11 cellular contexts compared by ENCODE assay signal in genomic region chr17:27601975-27602302, GRCh38.
"Had no signal": no experiment of that assay in that cellular context is flagged by ENCODE, and none has a peak within 500 bp of the region (broad histone marks: within the 10 kb centered on the region; RNA-seq: fewer than 3 reads in every experiment).

No MANE protein-coding gene starts in this region.

- H3K4me3 ChIP-seq: body of pancreas, cardiac muscle cell, lower lobe of right lung, pancreas, skin epidermis, tibial artery had no signal

- H3K9me3 ChIP-seq: body of pancreas, lower lobe of right lung, neutrophil, pancreas, tibial artery had no signal

- H3K27me3 Mint-ChIP-seq: activated naive CD4-positive, alpha-beta T cell treated with anti-CD3 and anti-CD28 coated beads, Interleukin-2, amount 50 U/mL, for 24 hours; naive thymus-derived CD4-positive, alpha-beta T cell; stimulated activated naive CD8-positive, alpha-beta T cell treated with anti-CD3 and anti-CD28 coated beads, Interleukin-15, amount 100 ng/mL, for 72 hours had no signal

- H3K27ac Mint-ChIP-seq: activated naive CD4-positive, alpha-beta T cell treated with anti-CD3 and anti-CD28 coated beads, Interleukin-2, amount 50 U/mL, for 24 hours; activated T-helper 1 cell treated with anti-CD3 and anti-CD28 coated beads, Interleukin-12 subunit alpha, Interleukin-12 subunit beta, Interleukin-2, Interleukin-4 antibody, amounts not matched to agents 30 ng/mL and 10 ng/mL and 1 ng/mL, durations not matched to agents 14 hours and 24 hours and 36 hours; stimulated activated naive CD8-positive, alpha-beta T cell treated with anti-CD3 and anti-CD28 coated beads, Interleukin-15, amount 100 ng/mL, for 72 hours had no signal

- H3K36me3 Mint-ChIP-seq: activated naive CD4-positive, alpha-beta T cell treated with anti-CD3 and anti-CD28 coated beads, Interleukin-2, amount 50 U/mL, for 24 hours had no signal

- H3K27me3 ChIP-seq: body of pancreas, cardiac muscle cell, neutrophil, pancreas, tibial artery had no signal

- H3K4me3 Mint-ChIP-seq: activated naive CD4-positive, alpha-beta T cell treated with anti-CD3 and anti-CD28 coated beads, Interleukin-2, amount 50 U/mL, for 24 hours; activated T-helper 1 cell treated with anti-CD3 and anti-CD28 coated beads, Interleukin-12 subunit alpha, Interleukin-12 subunit beta, Interleukin-2, Interleukin-4 antibody, amounts not matched to agents 30 ng/mL and 10 ng/mL and 1 ng/mL, durations not matched to agents 14 hours and 24 hours and 36 hours; naive thymus-derived CD4-positive, alpha-beta T cell; stimulated activated naive CD8-positive, alpha-beta T cell treated with anti-CD3 and anti-CD28 coated beads, Interleukin-15, amount 100 ng/mL, for 72 hours had no signal

- H3K9me3 Mint-ChIP-seq: activated naive CD4-positive, alpha-beta T cell treated with anti-CD3 and anti-CD28 coated beads, Interleukin-2, amount 50 U/mL, for 24 hours; activated T-helper 1 cell treated with anti-CD3 and anti-CD28 coated beads, Interleukin-12 subunit alpha, Interleukin-12 subunit beta, Interleukin-2, Interleukin-4 antibody, amounts not matched to agents 30 ng/mL and 10 ng/mL and 1 ng/mL, durations not matched to agents 14 hours and 24 hours and 36 hours; naive thymus-derived CD4-positive, alpha-beta T cell; stimulated activated naive CD8-positive, alpha-beta T cell treated with anti-CD3 and anti-CD28 coated beads, Interleukin-15, amount 100 ng/mL, for 72 hours had no signal

- H3K27ac ChIP-seq: lower lobe of right lung, neutrophil, pancreas, tibial artery had no signal
